In genomic region chr3:39181408-39182335, GRCh38 we compare ENCODE assay signal across 8 cellular contexts. TPM values are rescaled to one million over a fixed set of nuclear protein-coding genes. Genes with fewer than 3 reads are reported as not detected.
A peak's percentile ranks its signal among the peaks of the same experiment; 100 is the strongest.
DNase-seq lines count a peak whose midpoint lies in the region; ATAC-seq, FAIRE-seq and TF ChIP-seq lines count a peak whose summit lies in the region.

No MANE protein-coding gene starts in this region.

- DNase-seq in H7 = no peak
- DNase-seq in RWPE1 (ENCODE audit: low spot score) = no peak
- no peak for DNase-seq in urothelium cell line (ENCODE audit: low spot score)
- no peak for DNase-seq in NCI-H1417 treated with DMSO at 0.1 percent for 48 hours (lab: John Stamatoyannopoulos, UW)

- no peaks in the 10 kb centered on the region for H3K9me3 ChIP-seq in esophagus (ENCODE audit: control insufficient read depth in 2 of 2, insufficient read depth in 1 of 2, low read depth in 1 of 2, low read length in 1 of 2)

- CTCF ChIA-PET in RWPE1 (lab: Yijun Ruan, JAX) = interaction anchor here (0.6 kb wide), 1 partner anchor 36 kb away, joined by 3 read pairs; no protein-coding TSS in a partner anchor

- ATAC-seq in HG02571 (IDR thresholded peaks at IDR 0.05; ENCODE audit: unreplicated experiment) (no peak), HG02623 (IDR thresholded peaks at IDR 0.05; ENCODE audit: unreplicated experiment) (no peak)

- no peak for FAIRE-seq in urothelium cell line (lab: Jason Lieb, UNC)

- H3K4me1 ChIP-seq in esophagus (ENCODE audit: control insufficient read depth in 2 of 2, insufficient read depth in 2 of 2, low read length in 1 of 2) (peaks cover 0 to 14% of the 10 kb centered on the region in 2 donors), rectal smooth muscle tissue (ENCODE audit: control insufficient read depth, insufficient read depth, low read length) (peaks cover 14% of the 10 kb centered on the region)

- POLR2A ChIA-PET in RWPE1 (lab: Yijun Ruan, JAX; ENCODE audit: low non-redundant PET) = no interaction called here

- H3K27ac ChIP-seq in RWPE1 (peak overlapping the region; percentile 83), esophagus (ENCODE audit: low read depth in 2 of 2, low read length in 1 of 2) (peak overlapping the region; percentile 52 to 62), rectal smooth muscle tissue (ENCODE audit: low read depth, low read length) (peak overlapping the region; percentile 71)

- peaks cover 8% of the 10 kb centered on the region for H3K27me3 ChIP-seq in H7 (ENCODE audit: control insufficient read depth, insufficient read depth, low read length)
- no peaks in the 10 kb centered on the region for H3K27me3 ChIP-seq in esophagus (ENCODE audit: control insufficient read depth in 1 of 2, insufficient read depth in 2 of 2, low read length in 2 of 2)
- no peaks in the 10 kb centered on the region for H3K27me3 ChIP-seq in rectal smooth muscle tissue (ENCODE audit: control insufficient read depth, insufficient read depth, low read length)

- TF ChIP-seq CTCF in RWPE1 (conservative IDR thresholded peaks at IDR 0.05; ENCODE audit: low read depth) = no peak

- WGBS in esophagus, 2 donors = 72 to 76% methylated on average over 7 of the region's 7 CpGs

- no peak overlapping the region for H3K9ac ChIP-seq in rectal smooth muscle tissue (ENCODE audit: low read length)

- H3K4me3 ChIP-seq in H7 (ENCODE audit: insufficient read depth, low read depth, low read length) (peak overlapping the region; percentile 49), esophagus (ENCODE audit: low read depth in 1 of 2, low read length in 2 of 2) (no peak overlapping the region), rectal smooth muscle tissue (ENCODE audit: low read length) (peak overlapping the region; percentile 34)

- H3K36me3 ChIP-seq in H7 (replicated peaks; ENCODE audit: control insufficient read depth, insufficient read depth, low read length) (no peaks in the 10 kb centered on the region), esophagus (ENCODE audit: control insufficient read depth in 2 of 2, insufficient read depth in 2 of 2, low read length in 1 of 2) (no peaks in the 10 kb centered on the region), rectal smooth muscle tissue (ENCODE audit: control insufficient read depth, insufficient read depth, low read length) (no peaks in the 10 kb centered on the region)

RNA-seq across cellular contexts. Expression of gene XIRP1, which starts 10.7 kb away (rescaled TPM):
- total RNA-seq in H7 (2014; rRNA removed; shearing (Covaris generic)) = not detected in 2 replicates
- polyA plus RNA-seq in esophagus = under 1 TPM; 0.07 to 0.10 TPM

RNA-seq across cellular contexts. Expression of gene CSRNP1, which starts 28.3 kb away (rescaled TPM):
- total RNA-seq in H7 (2014; rRNA removed; shearing (Covaris generic)) = 13.4 and 16.5 TPM in 2 replicates
- 10 to 100 TPM; 16.8 to 21.4 TPM for polyA plus RNA-seq in esophagus

Comparison
In these comparisons a context has a peak if more than half of its experiments do, and no peak if none do; other contexts are left out.
1. H3K4me3 ChIP-seq: peak in H7 (single experiment) and rectal smooth muscle tissue (single experiment); none in esophagus (0 of 2).
2. Peak in every context shown above with its lines, with median percentiles within 50 percentile points of each other: H3K27ac ChIP-seq.